ENCODE assay signal across 16 cellular contexts in the genomic region with DNA sequence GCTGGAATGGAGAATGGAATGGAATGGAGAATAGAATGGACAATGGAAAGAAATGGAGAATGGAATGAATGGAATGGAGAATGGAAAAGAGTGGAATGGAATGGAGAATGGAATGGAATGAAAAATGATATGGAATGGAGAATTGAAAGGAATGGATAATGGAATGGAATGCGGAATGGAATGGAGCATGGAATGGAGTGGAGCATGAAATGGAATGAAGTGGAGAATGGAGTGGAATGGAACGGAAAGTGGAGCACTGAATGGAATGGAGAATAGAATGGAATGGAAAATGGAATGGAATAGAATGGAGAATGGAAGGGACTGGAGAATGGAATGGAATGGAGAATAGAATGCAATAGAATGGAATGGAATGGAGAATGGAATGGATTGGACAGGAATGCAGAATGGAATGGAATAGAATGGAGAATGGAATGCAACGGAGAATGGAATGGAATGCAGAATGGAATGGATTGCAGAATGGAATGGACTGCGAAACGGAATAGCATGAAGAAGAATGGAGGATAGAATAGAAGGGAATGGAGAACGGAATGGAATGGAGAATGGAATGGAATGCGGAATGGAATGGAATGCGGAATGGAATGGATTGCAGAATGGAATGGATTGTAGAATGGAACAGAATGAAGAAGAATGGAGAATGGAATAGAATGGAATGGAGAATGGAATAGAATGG.
DNase-seq lines count a peak whose midpoint lies in the region; ATAC-seq and TF ChIP-seq lines count a peak whose summit lies in the region.
"Had no signal": no experiment of that assay in that cellular context is flagged by ENCODE, and none has a peak within 500 bp of the region (broad histone marks: within the 10 kb centered on the region; RNA-seq: fewer than 3 reads in every experiment).

No MANE protein-coding gene starts in this region.

- in situ Hi-C loops in mammary epithelial cell (cut with MboI; ENCODE audit: low sequenced_read_pairs in 2 of 2): no loop called here

- no peak overlapping the region for H3K18ac ChIP-seq in H9 (ENCODE audit: insufficient read length, low read depth, low read length)

- H3K36me3 Mint-ChIP-seq in H9 (ENCODE audit: insufficient read depth in 1 of 3, low read depth in 3 of 3): no peaks in the 10 kb centered on the region
- H3K36me3 Mint-ChIP-seq: CD14-positive monocyte; CD8-positive, alpha-beta T cell had no signal

- BruUV-seq in mammary epithelial cell (replicated peaks; lab: Mats Ljungman, UMichigan): no TSS peak

- H2BK20ac ChIP-seq in H9 (ENCODE audit: low read depth, low read length, poor library complexity, severe bottlenecking): no peak overlapping the region

- H2BK120ac ChIP-seq in H9 (ENCODE audit: low read depth, low read length, poor library complexity, severe bottlenecking): no peak overlapping the region

- H3K4me1 Mint-ChIP-seq in H9: no peaks in the 10 kb centered on the region
- H3K4me1 Mint-ChIP-seq: CD14-positive monocyte had no signal

- H3K9me3 ChIP-seq in H9 (ENCODE audit: control insufficient read depth, low read depth, low read length) (peaks cover 97% of the 10 kb centered on the region), mammary epithelial cell (replicated peaks; ENCODE audit: insufficient read depth, low read length) (peaks cover 16% of the 10 kb centered on the region)
- H3K9me3 ChIP-seq: HAP-1 had no signal

- H2BK12ac ChIP-seq in H9 (ENCODE audit: insufficient read length, low read depth, low read length): no peak overlapping the region

- no peak overlapping the region for H3K4ac ChIP-seq in H9 (ENCODE audit: low read depth, low read length)

- H4K91ac ChIP-seq in H9 (ENCODE audit: insufficient read length, low read depth, low read length): no peak overlapping the region

- no peaks in the 10 kb centered on the region for H3K9me3 Mint-ChIP-seq in H9
- H3K9me3 Mint-ChIP-seq: CD14-positive monocyte; CD8-positive, alpha-beta T cell; HFFc6 had no signal

- H3K79me2 ChIP-seq in H9 (ENCODE audit: insufficient read depth, low read length): no peaks in the 10 kb centered on the region
- H3K79me2 ChIP-seq in mammary epithelial cell (ENCODE audit: insufficient read depth, low read length): no peaks in the 10 kb centered on the region

- TF ChIP-seq CTCF in H9 (conservative IDR thresholded peaks at IDR 0.05) (no peak), mammary epithelial cell (conservative IDR thresholded peaks at IDR 0.05 in 1 of 2, IDR thresholded peaks at IDR 0.05 in 1 of 2; ENCODE audit: extremely low read depth in 1 of 2, insufficient read depth in 1 of 2, low read depth in 1 of 2, low read length in 2 of 2) (no peak)

- H2AK5ac ChIP-seq in H9 (ENCODE audit: insufficient read length, low read length): no peak overlapping the region

- no peaks in the 10 kb centered on the region for H3K4me1 ChIP-seq in H9 (ENCODE audit: insufficient read depth, low read length)
- H3K4me1 ChIP-seq in mammary epithelial cell (ENCODE audit: insufficient read depth, low read length): no peaks in the 10 kb centered on the region
- H3K4me1 ChIP-seq: A549, HAP-1 had no signal

- no peak overlapping the region for H3K14ac ChIP-seq in H9 (ENCODE audit: insufficient read depth, low read length)

- no peak overlapping the region for H3T11ph ChIP-seq in H9 (ENCODE audit: low read length)

- H4K5ac ChIP-seq in H9 (ENCODE audit: insufficient read length, low read depth, low read length): no peak overlapping the region

- H3K79me1 ChIP-seq in H9 (ENCODE audit: insufficient read depth, low read depth, low read length, poor library complexity, severe bottlenecking): no peaks in the 10 kb centered on the region

- no peak overlapping the region for H2BK15ac ChIP-seq in H9 (ENCODE audit: low read depth, low read length)

- no peaks in the 10 kb centered on the region for H3K23me2 ChIP-seq in H9 (ENCODE audit: insufficient read length, low read depth, low read length, poor library complexity, severe bottlenecking)

- no peaks in the 10 kb centered on the region for H3K27me3 ChIP-seq in H9 (ENCODE audit: insufficient read depth, low read length)
- H3K27me3 ChIP-seq in mammary epithelial cell (ENCODE audit: insufficient read depth, low read length): no peaks in the 10 kb centered on the region

- no peak overlapping the region for H3K4me3 Mint-ChIP-seq in H9
- H3K4me3 Mint-ChIP-seq: CD14-positive monocyte; CD8-positive, alpha-beta T cell; HFFc6 had no signal

- no peak for TF ChIP-seq RAD21 in Ishikawa (IDR thresholded peaks at IDR 0.05; ENCODE audit: low read depth)

- DNase-seq in H9 (no peak), kidney tubule cell (ENCODE audit: low spot score) (peak; percentile 15), foreskin melanocyte (no peak), mammary epithelial cell (no peak)
- DNase-seq: CD8-positive, alpha-beta T cell; COR-L47; DMS153; GF-D8; GM23248; HFFc6 had no signal

- H3K27ac ChIP-seq in H9 (ENCODE audit: insufficient read length, low read depth, low read length) (peak overlapping the region; percentile 61), mammary epithelial cell (ENCODE audit: insufficient read depth, low read depth, low read length) (no peak overlapping the region)
- H3K27ac ChIP-seq: A549, GM23248 had no signal

- H3K4me2 ChIP-seq in H9 (ENCODE audit: insufficient read depth, insufficient read length, low read length): no peak overlapping the region
- H3K4me2 ChIP-seq in mammary epithelial cell (ENCODE audit: insufficient read depth, low read depth, low read length): no peak overlapping the region
- H3K4me2 ChIP-seq: A549 had no signal

- H3K56ac ChIP-seq in H9 (ENCODE audit: insufficient read length, low read depth, low read length): no peak overlapping the region

- no peak overlapping the region for H3K23ac ChIP-seq in H9 (ENCODE audit: insufficient read length, low read depth, low read length)

- H3K9ac ChIP-seq in H9 (ENCODE audit: extremely low read depth, insufficient read length, low read length) (no peak overlapping the region), mammary epithelial cell (ENCODE audit: insufficient read depth, low read length) (no peak overlapping the region)
- H3K9ac ChIP-seq: GM23248 had no signal

- no peaks in the 10 kb centered on the region for H3K36me3 ChIP-seq in mammary epithelial cell (ENCODE audit: insufficient read depth, low read length)
- H3K36me3 ChIP-seq: HAP-1 had no signal

- H2AFZ ChIP-seq in H9 (ENCODE audit: low read length): no peak overlapping the region
- no peak overlapping the region for H2AFZ ChIP-seq in mammary epithelial cell (ENCODE audit: low read depth, low read length)
- H2AFZ ChIP-seq: GM23248 had no signal

- H4K20me1 ChIP-seq in H9 (ENCODE audit: control insufficient read depth, insufficient read depth, insufficient read length) (no peaks in the 10 kb centered on the region), mammary epithelial cell (ENCODE audit: insufficient read depth, low read length) (no peaks in the 10 kb centered on the region)

- intact Hi-C loops in mammary epithelial cell (cut with micrococcal nuclease): no loop called here

- dilution Hi-C loops in mammary epithelial cell (cut with HindIII; ENCODE audit: low sequenced_read_pairs): no loop called here

- CTCF ChIA-PET in mammary epithelial cell (lab: Charles Lee; ENCODE audit: low non-redundant PET): no interaction called here

- H4K8ac ChIP-seq in H9 (replicated peaks; ENCODE audit: insufficient read length, low read depth, low read length): no peak overlapping the region

- no peak for TF ChIP-seq EP300 in Ishikawa (IDR thresholded peaks at IDR 0.05; ENCODE audit: borderline replicate concordance)

- ATAC-seq in GM19395 (IDR thresholded peaks at IDR 0.05; ENCODE audit: unreplicated experiment): no peak
- ATAC-seq: A549; CD8-positive, alpha-beta T cell; K562 had no signal

- H3K4me3 ChIP-seq in mammary epithelial cell (replicated peaks in 1 of 3; ENCODE audit: insufficient read depth in 1 of 3, low read depth in 2 of 3, low read length in 3 of 3): no peak overlapping the region
- H3K4me3 ChIP-seq: A549, GM23248, HAP-1, K562 had no signal

- no peak overlapping the region for H2BK5ac ChIP-seq in H9 (ENCODE audit: insufficient read length, low read length)

- WGBS in H9 (ENCODE audit: extremely low coverage, insufficient read length, low lambda C conversion rate): 100% methylated on average over 7 of the region's 8 CpGs
- 99% methylated on average over 7 of the region's 8 CpGs for WGBS in mammary epithelial cell (ENCODE audit: low coverage, missing lambda C conversion rate)

- H3K27me3 Mint-ChIP-seq in H9 (ENCODE audit: low read depth): no peaks in the 10 kb centered on the region

- no peak overlapping the region for H3K27ac Mint-ChIP-seq in H9
- H3K27ac Mint-ChIP-seq: CD14-positive monocyte; CD8-positive, alpha-beta T cell; HFFc6 had no signal

TF ChIP-seq in Ishikawa, 13 proteins besides CTCF, POLR2A, EP300 and RAD21:
- TF ChIP-seq ZBTB7A (IDR thresholded peaks at IDR 0.05; ENCODE audit: low read depth) (no peak), CREB1 (IDR thresholded peaks at IDR 0.05; ENCODE audit: low read depth) (no peak), CEBPB (IDR thresholded peaks at IDR 0.05) (no peak), TEAD4 (IDR thresholded peaks at IDR 0.05) (peak; percentile 57)
TF ChIP-seq in Ishikawa: peak in this region for 1.
